In the genomic region with DNA sequence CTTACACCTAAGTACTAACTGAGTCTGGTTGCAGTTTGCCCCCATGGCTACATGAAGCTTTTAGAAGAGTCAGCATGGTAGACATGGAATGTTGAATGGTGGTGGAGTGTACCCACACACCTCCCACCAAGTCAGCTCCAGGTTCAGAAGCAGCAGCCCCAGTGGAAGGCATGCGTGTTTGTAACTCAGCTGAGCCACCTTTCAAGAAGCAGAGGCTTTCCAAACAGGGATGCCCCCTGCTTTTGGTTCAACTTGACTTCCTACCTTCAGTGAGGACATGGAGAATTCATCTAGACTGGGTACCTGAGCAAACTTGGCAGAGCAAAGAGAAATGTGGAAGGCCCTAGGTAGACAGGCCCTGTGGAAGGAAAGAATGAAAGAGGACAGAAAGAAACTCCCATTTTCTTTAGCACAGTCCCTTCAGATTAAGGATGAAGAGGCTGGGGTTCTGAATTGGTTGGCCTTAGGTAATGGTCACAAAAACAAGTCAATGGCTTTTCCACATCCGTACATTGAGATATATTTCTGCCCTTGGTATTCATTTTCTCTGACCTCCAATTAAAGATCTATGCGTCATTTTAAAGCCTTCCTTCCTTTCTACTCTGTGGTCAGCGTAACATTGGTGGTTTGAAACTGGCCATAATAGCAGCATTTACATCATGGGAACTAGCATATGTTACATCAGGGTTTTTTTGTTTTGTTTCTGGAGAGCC, we compare ENCODE assay signal across 19 cellular contexts.
"Had no signal": no experiment of that assay in that cellular context is flagged by ENCODE, and none has a peak within 500 bp of the region (broad histone marks: within the 10 kb centered on the region; RNA-seq: fewer than 3 reads in every experiment).

No MANE protein-coding gene starts in this region.

- H3K9me3 Mint-ChIP-seq: activated CD4-positive, alpha-beta memory T cell treated with anti-CD3 and anti-CD28 coated beads, Interleukin-2, amount 10 ng/mL, durations not matched to agents 7 days and 5 days; activated T-cell treated with anti-CD3 and anti-CD28 coated beads, Interleukin-2, amount 50 U/mL, for 24 hours; dendritic cell treated with granulocyte-macrophage colony-stimulating factor and Interleukin-4, amounts not matched to agents 40 ng/mL and 50 ng/mL, for 4 days; endodermal cell; naive thymus-derived CD4-positive, alpha-beta T cell; stimulated activated naive B cell treated with anti-CD40 and anti-IgM and Interleukin-4, amounts not matched to agents 10 μg/mL and 1 μg/mL and 100 μg/mL, for 72 hours had no signal

- H3K27me3 Mint-ChIP-seq: activated CD4-positive, alpha-beta memory T cell treated with anti-CD3 and anti-CD28 coated beads, Interleukin-2, amount 10 ng/mL, durations not matched to agents 7 days and 5 days; activated T-cell treated with anti-CD3 and anti-CD28 coated beads, Interleukin-2, amount 50 U/mL, for 24 hours; dendritic cell treated with granulocyte-macrophage colony-stimulating factor and Interleukin-4, amounts not matched to agents 40 ng/mL and 50 ng/mL, for 4 days; stimulated activated naive B cell treated with anti-CD40 and anti-IgM and Interleukin-4, amounts not matched to agents 10 μg/mL and 1 μg/mL and 100 μg/mL, for 72 hours had no signal

- H3K4me3 Mint-ChIP-seq: activated CD4-positive, alpha-beta memory T cell treated with anti-CD3 and anti-CD28 coated beads, Interleukin-2, amount 10 ng/mL, durations not matched to agents 7 days and 5 days; activated T-cell treated with anti-CD3 and anti-CD28 coated beads, Interleukin-2, amount 50 U/mL, for 24 hours; dendritic cell treated with granulocyte-macrophage colony-stimulating factor and Interleukin-4, amounts not matched to agents 40 ng/mL and 50 ng/mL, for 4 days; endodermal cell; naive thymus-derived CD4-positive, alpha-beta T cell; stimulated activated naive B cell treated with anti-CD40 and anti-IgM and Interleukin-4, amounts not matched to agents 10 μg/mL and 1 μg/mL and 100 μg/mL, for 72 hours had no signal

- ATAC-seq: gastroesophageal sphincter; left lung; mucosa of descending colon; naive thymus-derived CD4-positive, alpha-beta T cell; stimulated activated naive B cell treated with anti-CD40 and anti-IgM and Interleukin-4, amounts not matched to agents 10 μg/mL and 1 μg/mL and 100 μg/mL, for 72 hours had no signal

- DNase-seq: activated CD4-positive, alpha-beta memory T cell treated with anti-CD3 and anti-CD28 coated beads, Interleukin-2, amount 10 ng/mL, durations not matched to agents 7 days and 5 days; activated CD4-positive, alpha-beta T cell treated with anti-CD3 and anti-CD28 coated beads for 4 hours; activated naive CD4-positive, alpha-beta T cell treated with anti-CD3 and anti-CD28 coated beads, Interleukin-2, amount 50 U/mL, for 16 hours; activated T-cell treated with anti-CD3 and anti-CD28 coated beads, Interleukin-2, amount 50 U/mL, for 24 hours; body of pancreas; cerebellar nuclear complex; erythroblast; left lung; mammary epithelial cell; mucosa of descending colon; naive thymus-derived CD4-positive, alpha-beta T cell; stimulated activated CD4-positive, alpha-beta T cell treated with anti-CD3 and anti-CD28 coated beads, Interleukin-2, amount 100 ng/mL, for 48 hours; stimulated activated naive B cell treated with anti-CD40 and anti-IgM and Interleukin-4, amounts not matched to agents 10 μg/mL and 1 μg/mL and 100 μg/mL, for 72 hours; trophoblast cell had no signal

- H3K27ac Mint-ChIP-seq: activated CD4-positive, alpha-beta memory T cell treated with anti-CD3 and anti-CD28 coated beads, Interleukin-2, amount 10 ng/mL, durations not matched to agents 7 days and 5 days; activated T-cell treated with anti-CD3 and anti-CD28 coated beads, Interleukin-2, amount 50 U/mL, for 24 hours; dendritic cell treated with granulocyte-macrophage colony-stimulating factor and Interleukin-4, amounts not matched to agents 40 ng/mL and 50 ng/mL, for 4 days; endodermal cell; stimulated activated naive B cell treated with anti-CD40 and anti-IgM and Interleukin-4, amounts not matched to agents 10 μg/mL and 1 μg/mL and 100 μg/mL, for 72 hours had no signal

- H3K27ac ChIP-seq: gastroesophageal sphincter, hepatocyte, left lung, right atrium auricular region had no signal
